Comparison of ENCODE assay signal across 1 cellular context in the genomic region with DNA sequence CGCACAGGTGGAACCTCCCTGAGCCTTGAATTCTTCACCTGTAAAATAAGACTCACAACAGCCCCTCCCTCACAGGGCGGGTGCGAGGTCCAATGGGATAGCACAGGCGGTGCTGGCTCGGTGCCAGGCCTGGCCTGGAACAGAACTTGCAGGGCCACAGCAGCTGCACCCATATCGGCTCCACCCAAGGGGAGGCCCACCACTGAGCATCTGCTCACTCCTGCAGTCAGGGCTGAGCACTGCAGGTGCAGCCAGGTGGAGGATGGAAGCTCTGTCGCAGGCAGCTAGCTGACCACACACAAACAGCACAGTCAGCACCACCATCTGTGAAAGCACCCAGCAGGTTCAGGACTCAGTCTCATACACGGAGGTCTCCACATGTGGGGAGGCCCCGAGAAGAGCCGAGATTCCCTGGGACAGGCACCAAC.
TF ChIP-seq lines count a peak whose summit lies in the region.

No MANE protein-coding gene starts in this region.

TF ChIP-seq in HepG2, 621 proteins besides CTCF, POLR2A, EP300 and RAD21 (continued from another document):
- TF ChIP-seq SMAD1 (CRISPR knock-in tag; IDR thresholded peaks at IDR 0.05; ENCODE audit: borderline replicate concordance, low read depth) (no peak), ELF3 (CRISPR knock-in tag; IDR thresholded peaks at IDR 0.05) (no peak), RNF2 (conservative IDR thresholded peaks at IDR 0.05; ENCODE audit: low read depth) (no peak), JARID2 (CRISPR knock-in tag; IDR thresholded peaks at IDR 0.05; ENCODE audit: insufficient replicate concordance) (no peak), ZNF468 (CRISPR knock-in tag; IDR thresholded peaks at IDR 0.05) (no peak), ZNF335 (CRISPR knock-in tag; IDR thresholded peaks at IDR 0.05) (no peak), XRCC5 (optimal IDR thresholded peaks at IDR 0.05; ENCODE audit: low read length) (no peak), ZNF543 (CRISPR knock-in tag; IDR thresholded peaks at IDR 0.05) (no peak), MAF1 (CRISPR knock-in tag; IDR thresholded peaks at IDR 0.05; ENCODE audit: borderline replicate concordance) (no peak), ZBTB38 (CRISPR knock-in tag; IDR thresholded peaks at IDR 0.05) (peak; percentile 47; the same call in 1 of the 2 replicates), ZSCAN12 (CRISPR knock-in tag; IDR thresholded peaks at IDR 0.05) (no peak), SALL1 (CRISPR knock-in tag; IDR thresholded peaks at IDR 0.05) (0 out of 2 replicates have a peak, but pooled peaks have one; percentile 29), FOXO1 (CRISPR knock-in tag; IDR thresholded peaks at IDR 0.05) (no peak), SAFB2 (CRISPR knock-in tag; IDR thresholded peaks at IDR 0.05; ENCODE audit: borderline replicate concordance, low read depth) (no peak), SUZ12 (IDR thresholded peaks at IDR 0.05; ENCODE audit: low read depth, low read length) (no peak), ZMYM3 (CRISPR knock-in tag; IDR thresholded peaks at IDR 0.05) (no peak), SRSF4 (IDR thresholded peaks at IDR 0.05; ENCODE audit: low read depth, low read length, poor library complexity, severe bottlenecking) (no peak), NFE2L2 (IDR thresholded peaks at IDR 0.05; ENCODE audit: low read length) (no peak), ZNF234 (CRISPR knock-in tag; conservative IDR thresholded peaks at IDR 0.05) (no peak), ZNF570 (CRISPR knock-in tag; IDR thresholded peaks at IDR 0.05; ENCODE audit: borderline replicate concordance) (no peak), ZNF296 (CRISPR knock-in tag; conservative IDR thresholded peaks at IDR 0.05) (no peak), MAFF (IDR thresholded peaks at IDR 0.05; ENCODE audit: low read depth, low read length) (peak; percentile 47), CEBPG (CRISPR knock-in tag; IDR thresholded peaks at IDR 0.05) (no peak), ZNF510 (CRISPR knock-in tag; IDR thresholded peaks at IDR 0.05; ENCODE audit: low read depth) (no peak), ZNF10 (CRISPR knock-in tag; IDR thresholded peaks at IDR 0.05; ENCODE audit: borderline replicate concordance, low read depth) (no peak), MAFK (conservative IDR thresholded peaks at IDR 0.05 in 1 of 2, IDR thresholded peaks at IDR 0.05 in 1 of 2; ENCODE audit: low read length in 2 of 2) (peak; percentile 43 to 59), KMT2B (CRISPR knock-in tag; IDR thresholded peaks at IDR 0.05) (no peak), HNF4A (CRISPR knock-in tag; IDR thresholded peaks at IDR 0.05) (peak; percentile 36; the same call in 1 of the 2 replicates), HNRNPL (IDR thresholded peaks at IDR 0.05; ENCODE audit: low read depth, low read length) (no peak), HOXA3 (CRISPR knock-in tag; IDR thresholded peaks at IDR 0.05) (no peak), SP5 (CRISPR knock-in tag; IDR thresholded peaks at IDR 0.05; ENCODE audit: borderline replicate concordance, low read depth) (no peak)
- TF ChIP-seq, protein P1, sequence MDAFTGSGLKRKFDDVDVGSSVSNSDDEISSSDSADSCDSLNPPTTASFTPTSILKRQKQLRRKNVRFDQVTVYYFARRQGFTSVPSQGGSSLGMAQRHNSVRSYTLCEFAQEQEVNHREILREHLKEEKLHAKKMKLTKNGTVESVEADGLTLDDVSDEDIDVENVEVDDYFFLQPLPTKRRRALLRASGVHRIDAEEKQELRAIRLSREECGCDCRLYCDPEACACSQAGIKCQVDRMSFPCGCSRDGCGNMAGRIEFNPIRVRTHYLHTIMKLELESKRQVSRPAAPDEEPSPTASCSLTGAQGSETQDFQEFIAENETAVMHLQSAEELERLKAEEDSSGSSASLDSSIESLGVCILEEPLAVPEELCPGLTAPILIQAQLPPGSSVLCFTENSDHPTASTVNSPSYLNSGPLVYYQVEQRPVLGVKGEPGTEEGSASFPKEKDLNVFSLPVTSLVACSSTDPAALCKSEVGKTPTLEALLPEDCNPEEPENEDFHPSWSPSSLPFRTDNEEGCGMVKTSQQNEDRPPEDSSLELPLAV (CRISPR knock-in tag; conservative IDR thresholded peaks at IDR 0.05; ENCODE audit: low read depth) = no peak
- TF ChIP-seq, protein P2, sequence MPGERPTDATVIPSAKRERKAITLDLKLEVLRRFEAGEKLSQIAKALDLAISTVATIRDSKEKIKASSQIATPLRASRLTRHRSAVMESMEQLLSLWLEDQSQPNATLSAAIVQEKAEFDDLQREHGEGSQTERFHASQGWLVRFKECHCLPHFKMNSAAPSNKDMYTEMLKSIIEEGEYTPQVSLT (CRISPR knock-in tag; IDR thresholded peaks at IDR 0.05; ENCODE audit: borderline replicate concordance, low read depth) = no peak
- TF ChIP-seq, protein P3, sequence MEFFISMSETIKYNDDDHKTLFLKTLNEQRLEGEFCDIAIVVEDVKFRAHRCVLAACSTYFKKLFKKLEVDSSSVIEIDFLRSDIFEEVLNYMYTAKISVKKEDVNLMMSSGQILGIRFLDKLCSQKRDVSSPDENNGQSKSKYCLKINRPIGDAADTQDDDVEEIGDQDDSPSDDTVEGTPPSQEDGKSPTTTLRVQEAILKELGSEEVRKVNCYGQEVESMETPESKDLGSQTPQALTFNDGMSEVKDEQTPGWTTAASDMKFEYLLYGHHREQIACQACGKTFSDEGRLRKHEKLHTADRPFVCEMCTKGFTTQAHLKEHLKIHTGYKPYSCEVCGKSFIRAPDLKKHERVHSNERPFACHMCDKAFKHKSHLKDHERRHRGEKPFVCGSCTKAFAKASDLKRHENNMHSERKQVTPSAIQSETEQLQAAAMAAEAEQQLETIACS (CRISPR knock-in tag; IDR thresholded peaks at IDR 0.05) = no peak
- TF ChIP-seq, protein P4, sequence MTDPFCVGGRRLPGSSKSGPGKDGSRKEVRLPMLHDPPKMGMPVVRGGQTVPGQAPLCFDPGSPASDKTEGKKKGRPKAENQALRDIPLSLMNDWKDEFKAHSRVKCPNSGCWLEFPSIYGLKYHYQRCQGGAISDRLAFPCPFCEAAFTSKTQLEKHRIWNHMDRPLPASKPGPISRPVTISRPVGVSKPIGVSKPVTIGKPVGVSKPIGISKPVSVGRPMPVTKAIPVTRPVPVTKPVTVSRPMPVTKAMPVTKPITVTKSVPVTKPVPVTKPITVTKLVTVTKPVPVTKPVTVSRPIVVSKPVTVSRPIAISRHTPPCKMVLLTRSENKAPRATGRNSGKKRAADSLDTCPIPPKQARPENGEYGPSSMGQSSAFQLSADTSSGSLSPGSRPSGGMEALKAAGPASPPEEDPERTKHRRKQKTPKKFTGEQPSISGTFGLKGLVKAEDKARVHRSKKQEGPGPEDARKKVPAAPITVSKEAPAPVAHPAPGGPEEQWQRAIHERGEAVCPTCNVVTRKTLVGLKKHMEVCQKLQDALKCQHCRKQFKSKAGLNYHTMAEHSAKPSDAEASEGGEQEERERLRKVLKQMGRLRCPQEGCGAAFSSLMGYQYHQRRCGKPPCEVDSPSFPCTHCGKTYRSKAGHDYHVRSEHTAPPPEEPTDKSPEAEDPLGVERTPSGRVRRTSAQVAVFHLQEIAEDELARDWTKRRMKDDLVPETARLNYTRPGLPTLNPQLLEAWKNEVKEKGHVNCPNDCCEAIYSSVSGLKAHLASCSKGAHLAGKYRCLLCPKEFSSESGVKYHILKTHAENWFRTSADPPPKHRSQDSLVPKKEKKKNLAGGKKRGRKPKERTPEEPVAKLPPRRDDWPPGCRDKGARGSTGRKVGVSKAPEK (CRISPR knock-in tag; IDR thresholded peaks at IDR 0.05; ENCODE audit: borderline replicate concordance) = no peak
- TF ChIP-seq, protein P5, sequence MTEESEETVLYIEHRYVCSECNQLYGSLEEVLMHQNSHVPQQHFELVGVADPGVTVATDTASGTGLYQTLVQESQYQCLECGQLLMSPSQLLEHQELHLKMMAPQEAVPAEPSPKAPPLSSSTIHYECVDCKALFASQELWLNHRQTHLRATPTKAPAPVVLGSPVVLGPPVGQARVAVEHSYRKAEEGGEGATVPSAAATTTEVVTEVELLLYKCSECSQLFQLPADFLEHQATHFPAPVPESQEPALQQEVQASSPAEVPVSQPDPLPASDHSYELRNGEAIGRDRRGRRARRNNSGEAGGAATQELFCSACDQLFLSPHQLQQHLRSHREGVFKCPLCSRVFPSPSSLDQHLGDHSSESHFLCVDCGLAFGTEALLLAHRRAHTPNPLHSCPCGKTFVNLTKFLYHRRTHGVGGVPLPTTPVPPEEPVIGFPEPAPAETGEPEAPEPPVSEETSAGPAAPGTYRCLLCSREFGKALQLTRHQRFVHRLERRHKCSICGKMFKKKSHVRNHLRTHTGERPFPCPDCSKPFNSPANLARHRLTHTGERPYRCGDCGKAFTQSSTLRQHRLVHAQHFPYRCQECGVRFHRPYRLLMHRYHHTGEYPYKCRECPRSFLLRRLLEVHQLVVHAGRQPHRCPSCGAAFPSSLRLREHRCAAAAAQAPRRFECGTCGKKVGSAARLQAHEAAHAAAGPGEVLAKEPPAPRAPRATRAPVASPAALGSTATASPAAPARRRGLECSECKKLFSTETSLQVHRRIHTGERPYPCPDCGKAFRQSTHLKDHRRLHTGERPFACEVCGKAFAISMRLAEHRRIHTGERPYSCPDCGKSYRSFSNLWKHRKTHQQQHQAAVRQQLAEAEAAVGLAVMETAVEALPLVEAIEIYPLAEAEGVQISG (CRISPR knock-in tag; IDR thresholded peaks at IDR 0.05) = no peak
- TF ChIP-seq, protein P6, sequence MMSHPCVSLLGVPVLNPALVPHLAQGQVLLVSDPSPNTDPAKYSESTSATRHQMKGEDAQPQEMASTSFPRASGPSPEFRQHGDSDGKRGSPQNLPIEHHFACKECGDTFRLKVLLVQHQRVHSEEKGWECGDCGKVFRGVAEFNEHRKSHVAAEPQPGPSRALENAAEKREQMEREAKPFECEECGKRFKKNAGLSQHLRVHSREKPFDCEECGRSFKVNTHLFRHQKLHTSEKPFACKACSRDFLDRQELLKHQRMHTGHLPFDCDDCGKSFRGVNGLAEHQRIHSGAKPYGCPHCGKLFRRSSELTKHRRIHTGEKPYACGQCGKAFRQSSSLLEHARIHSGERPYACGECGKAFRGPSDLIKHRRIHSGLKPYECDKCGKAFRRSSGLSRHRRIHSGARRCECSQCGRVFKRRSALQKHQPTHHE (CRISPR knock-in tag; IDR thresholded peaks at IDR 0.05; ENCODE audit: borderline replicate concordance) = no peak
- TF ChIP-seq, protein P7, sequence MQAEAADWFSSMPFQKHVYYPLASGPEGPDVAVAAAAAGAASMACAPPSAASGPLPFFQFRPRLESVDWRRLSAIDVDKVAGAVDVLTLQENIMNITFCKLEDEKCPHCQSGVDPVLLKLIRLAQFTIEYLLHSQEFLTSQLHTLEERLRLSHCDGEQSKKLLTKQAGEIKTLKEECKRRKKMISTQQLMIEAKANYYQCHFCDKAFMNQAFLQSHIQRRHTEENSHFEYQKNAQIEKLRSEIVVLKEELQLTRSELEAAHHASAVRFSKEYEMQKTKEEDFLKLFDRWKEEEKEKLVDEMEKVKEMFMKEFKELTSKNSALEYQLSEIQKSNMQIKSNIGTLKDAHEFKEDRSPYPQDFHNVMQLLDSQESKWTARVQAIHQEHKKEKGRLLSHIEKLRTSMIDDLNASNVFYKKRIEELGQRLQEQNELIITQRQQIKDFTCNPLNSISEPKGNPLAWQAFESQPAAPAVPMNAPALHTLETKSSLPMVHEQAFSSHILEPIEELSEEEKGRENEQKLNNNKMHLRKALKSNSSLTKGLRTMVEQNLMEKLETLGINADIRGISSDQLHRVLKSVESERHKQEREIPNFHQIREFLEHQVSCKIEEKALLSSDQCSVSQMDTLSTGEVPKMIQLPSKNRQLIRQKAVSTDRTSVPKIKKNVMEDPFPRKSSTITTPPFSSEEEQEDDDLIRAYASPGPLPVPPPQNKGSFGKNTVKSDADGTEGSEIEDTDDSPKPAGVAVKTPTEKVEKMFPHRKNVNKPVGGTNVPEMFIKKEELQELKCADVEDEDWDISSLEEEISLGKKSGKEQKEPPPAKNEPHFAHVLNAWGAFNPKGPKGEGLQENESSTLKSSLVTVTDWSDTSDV (CRISPR knock-in tag; IDR thresholded peaks at IDR 0.05) = no peak
- TF ChIP-seq, protein P8, sequence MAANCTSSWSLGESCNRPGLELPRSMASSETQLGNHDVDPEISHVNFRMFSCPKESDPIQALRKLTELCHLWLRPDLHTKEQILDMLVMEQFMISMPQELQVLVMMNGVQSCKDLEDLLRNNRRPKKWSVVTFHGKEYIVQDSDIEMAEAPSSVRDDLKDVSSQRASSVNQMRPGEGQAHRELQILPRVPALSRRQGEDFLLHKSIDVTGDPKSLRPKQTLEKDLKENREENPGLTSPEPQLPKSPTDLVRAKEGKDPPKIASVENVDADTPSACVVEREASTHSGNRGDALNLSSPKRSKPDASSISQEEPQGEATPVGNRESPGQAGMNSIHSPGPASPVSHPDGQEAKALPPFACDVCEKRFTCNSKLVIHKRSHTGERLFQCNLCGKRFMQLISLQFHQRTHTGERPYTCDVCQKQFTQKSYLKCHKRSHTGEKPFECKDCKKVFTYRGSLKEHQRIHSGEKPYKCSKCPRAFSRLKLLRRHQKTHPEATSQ (CRISPR knock-in tag; IDR thresholded peaks at IDR 0.05; ENCODE audit: borderline replicate concordance) = no peak
